In genomic region chr11:92960886-92961285, GRCh38 we compare ENCODE assay signal across 24 cellular contexts. TPM values are rescaled to one million over a fixed set of nuclear protein-coding genes. Genes with fewer than 3 reads are reported as not detected.
"Had no signal": no experiment of that assay in that cellular context is flagged by ENCODE, and none has a peak within 500 bp of the region (broad histone marks: within the 10 kb centered on the region; RNA-seq: fewer than 3 reads in every experiment).

No MANE protein-coding gene starts in this region.

- H3K9me3 ChIP-seq: ascending aorta, breast epithelium, mucosa of descending colon, neutrophil, right atrium auricular region, tibial nerve, uterus had no signal

- H3K36me3 ChIP-seq: ascending aorta, breast epithelium, neutrophil, right atrium auricular region, tibial nerve, uterus had no signal

- H3K4me1 ChIP-seq: ascending aorta, breast epithelium, right atrium auricular region, tibial nerve, uterus had no signal

- H3K4me3 ChIP-seq: ascending aorta, breast epithelium, mucosa of descending colon, right atrium auricular region, skin epidermis, tibial nerve, uterus had no signal

- H3K27me3 ChIP-seq: ascending aorta, breast epithelium, neutrophil, right atrium auricular region, tibial nerve, uterus had no signal

- DNase-seq: activated CD4-positive, alpha-beta T cell treated with anti-CD3 and anti-CD28 coated beads for 1 hour; activated CD4-positive, alpha-beta T cell treated with anti-CD3 and anti-CD28 coated beads, Interleukin-2, amount 50 U/mL, for 4 hours; activated naive CD4-positive, alpha-beta T cell treated with anti-CD3 and anti-CD28 coated beads for 36 hours; activated naive CD8-positive, alpha-beta T cell treated with anti-CD3 and anti-CD28 coated beads, Interleukin-2, amount 50 U/mL, for 24 hours; cerebellar nuclear complex; dermis blood vessel endothelial cell; effector memory CD8-positive, alpha-beta T cell; islet precursor cell; mucosa of descending colon; natural killer cell; stimulated activated CD4-positive, alpha-beta T cell treated with anti-CD3 and anti-CD28 coated beads, Interleukin-15, amount 100 ng/mL, for 24 hours; stimulated activated CD4-positive, alpha-beta T cell treated with anti-CD3 and anti-CD28 coated beads, Interleukin-4, amount 100 ng/mL, for 1 hour; stimulated activated naive B cell treated with anti-CD40 and anti-IgM and Interleukin-4, amounts not matched to agents 10 μg/mL and 1 μg/mL and 100 μg/mL, for 72 hours; substantia nigra; T1000; uterus had no signal

- H3K27ac ChIP-seq: ascending aorta, breast epithelium, neutrophil, right atrium auricular region, skin epidermis, tibial nerve, uterus had no signal

RNA-seq across cellular contexts. Expression of gene MTNR1B, which starts 8.6 kb away (rescaled TPM):
- total RNA-seq: activated naive CD4-positive, alpha-beta T cell treated with anti-CD3 and anti-CD28 coated beads for 36 hours; activated T-helper 2 cell treated with anti-CD3 and anti-CD28 coated beads, Interferon-gamma antibody, Interleukin-2, Interleukin-4, amounts not matched to agents 10 μg/mL and 5 μg/mL and 100 μg/mL, durations not matched to agents 14 hours and 24 hours and 36 hours; ascending aorta; breast epithelium; dermis blood vessel endothelial cell; mucosa of descending colon; natural killer cell; posterior vena cava; right atrium auricular region; tibial nerve; uterus had no signal
